In genomic region chr16:90077240-90077756, GRCh38 we compare ENCODE assay signal across 8 cellular contexts. TPM values are rescaled to one million over a fixed set of nuclear protein-coding genes. Genes with fewer than 3 reads are reported as not detected.
DNase-seq lines count a peak whose midpoint lies in the region; ATAC-seq and TF ChIP-seq lines count a peak whose summit lies in the region.

TSS of gene PRDM7 (minus strand) at chr16:90077331. CDS start at chr16:90075910, 1,421 bp downstream.

- H3K4me1 Mint-ChIP-seq in activated B cell treated with CpG ODN at 0.5 μM for 24 hours: peaks cover 20% of the 10 kb centered on the region

- peaks cover 5% of the 10 kb centered on the region for H3F3A ChIP-seq in smooth muscle cell (ENCODE audit: low read depth)

- peak within 1 kb of the TSS; percentile 46 for H3K4me3 ChIP-seq in smooth muscle cell

- ATAC-seq in HG03066 (IDR thresholded peaks at IDR 0.05; ENCODE audit: low read depth, unreplicated experiment): peak; percentile 87
- peak; percentile 89 for ATAC-seq in activated B cell treated with CpG ODN at 0.5 μM for 24 hours (ENCODE audit: low read depth)

- no peaks in the 10 kb centered on the region for H3K27me3 ChIP-seq in smooth muscle cell (ENCODE audit: low read depth)

- 2% methylated on average over 23 of the region's 32 CpGs for WGBS in smooth muscle cell (ENCODE audit: low lambda C conversion rate)

- H2AFZ ChIP-seq in smooth muscle cell (ENCODE audit: low read depth): peak within 1 kb of the TSS; percentile 88

- intact Hi-C loops in activated B cell treated with CpG ODN at 0.5 μM for 24 hours (cut with micrococcal nuclease): no loop called here

- no peaks in the 10 kb centered on the region for H3K79me2 ChIP-seq in smooth muscle cell (ENCODE audit: low read depth)

- no peaks in the 10 kb centered on the region for H4K20me1 ChIP-seq in smooth muscle cell (ENCODE audit: low read depth)

- no peaks in the 10 kb centered on the region for H3K36me3 ChIP-seq in smooth muscle cell (ENCODE audit: low read depth)

- H3K4me2 ChIP-seq in smooth muscle cell: peak within 1 kb of the TSS; percentile 86

- H3K9ac ChIP-seq in smooth muscle cell (ENCODE audit: low read depth): peak within 1 kb of the TSS; percentile 70

- peak within 1 kb of the TSS; percentile 75 for H3K27ac Mint-ChIP-seq in activated B cell treated with CpG ODN at 0.5 μM for 24 hours

- peaks cover 28% of the 10 kb centered on the region for H3K27me3 Mint-ChIP-seq in activated B cell treated with CpG ODN at 0.5 μM for 24 hours

- peaks cover 4% of the 10 kb centered on the region for H3K36me3 Mint-ChIP-seq in activated B cell treated with CpG ODN at 0.5 μM for 24 hours (ENCODE audit: low read depth)

- DNase-seq in NCI-H2107 treated with DMSO at 0.1 percent for 48 hours (lab: John Stamatoyannopoulos, UW; ENCODE audit: unreplicated experiment) (peak; percentile 38), NCI-H2107 (lab: John Stamatoyannopoulos, UW) (no peak), NCI-H2171 treated with DMSO at 0.1 percent for 48 hours (lab: John Stamatoyannopoulos, UW) (peak; percentile 99), activated B cell treated with CpG ODN at 0.5 μM for 24 hours (peak; percentile 79), caudate nucleus (lab: John Stamatoyannopoulos, UW) (peak; percentile 42 to 98 (median 90)), inferior parietal cortex (ENCODE audit: extremely low spot score) (peak; percentile 86), smooth muscle cell (lab: John Stamatoyannopoulos, UW; ENCODE audit: unreplicated experiment) (peak; percentile 87)

- H3K9me3 Mint-ChIP-seq in activated B cell treated with CpG ODN at 0.5 μM for 24 hours: no peaks in the 10 kb centered on the region

- CTCF ChIA-PET in activated B cell treated with CpG ODN at 0.5 μM for 24 hours (lab: Charles Lee): no interaction called here

- H3K4me3 Mint-ChIP-seq in activated B cell treated with CpG ODN at 0.5 μM for 24 hours: peak within 1 kb of the TSS; percentile 83

- no peaks in the 10 kb centered on the region for H3K4me1 ChIP-seq in smooth muscle cell (ENCODE audit: low read depth)

- no peaks in the 10 kb centered on the region for H3K9me3 ChIP-seq in smooth muscle cell (replicated peaks; ENCODE audit: low read depth)

- POLR2A ChIA-PET in activated B cell treated with CpG ODN at 0.5 μM for 24 hours (lab: Charles Lee): no interaction called here

- TF ChIP-seq CTCF in activated B cell treated with CpG ODN at 0.5 μM for 24 hours (IDR thresholded peaks at IDR 0.05): no peak
- no peak for TF ChIP-seq CTCF in smooth muscle cell (IDR thresholded peaks at IDR 0.05; ENCODE audit: borderline replicate concordance, insufficient read depth, poor library complexity, severe bottlenecking)

- H3K27ac ChIP-seq in caudate nucleus (ENCODE audit: low read depth, low read length) (peak within 1 kb of the TSS; percentile 86), smooth muscle cell (ENCODE audit: low read depth) (peak within 1 kb of the TSS; percentile 76)

RNA-seq across cellular contexts. Expression of gene PRDM7, which starts in this region (rescaled TPM):
- total RNA-seq in activated B cell treated with CpG ODN at 0.5 μM for 24 hours (not detected in 2 replicates), smooth muscle cell (not detected in 2 replicates)
- polyA plus RNA-seq in smooth muscle cell: 0.11 TPM in 1 of 2 replicates, not detected in the other

Comparison
In these comparisons a context has a peak if more than half of its experiments do, and no peak if none do; other contexts are left out.
1. Peak in DNase-seq and ATAC-seq in activated B cell treated with CpG ODN at 0.5 μM for 24 hours; RNA of the gene not detected or under 1 TPM.
2. Peak in DNase-seq, H3K4me3 ChIP-seq, H3K27ac ChIP-seq, H3K9ac ChIP-seq and H3K4me2 ChIP-seq in smooth muscle cell; RNA of the gene not detected or under 1 TPM.